27 cellular contexts compared by ENCODE assay signal in genomic region chrX:10265775-10266174, GRCh38.
"Had no signal": no experiment of that assay in that cellular context is flagged by ENCODE, and none has a peak within 500 bp of the region (broad histone marks: within the 10 kb centered on the region; RNA-seq: fewer than 3 reads in every experiment).

No MANE protein-coding gene starts in this region.

- ATAC-seq: left colon; left lung; lower lobe of right lung; naive thymus-derived CD8-positive, alpha-beta T cell; pancreas; right cardiac atrium; sciatic nerve had no signal

- H3K4me1 Mint-ChIP-seq: immature natural killer cell; naive thymus-derived CD8-positive, alpha-beta T cell; nephron had no signal

- H3K27ac Mint-ChIP-seq: immature natural killer cell; naive thymus-derived CD8-positive, alpha-beta T cell; nephron had no signal

- H3K36me3 Mint-ChIP-seq: immature natural killer cell had no signal

- H3K4me3 Mint-ChIP-seq: immature natural killer cell; naive thymus-derived CD8-positive, alpha-beta T cell; nephron; neural crest cell had no signal

- DNase-seq: hypothalamus; immature natural killer cell; kidney; left colon; left lung; lower lobe of right lung; mammary epithelial cell; mesenchymal stem cell; naive thymus-derived CD8-positive, alpha-beta T cell; nucleus accumbens; pancreas; posterior cingulate gyrus; retina; right cardiac atrium; stimulated activated CD4-positive, alpha-beta T cell treated with anti-CD3 and anti-CD28 coated beads, Interleukin-12 subunit alpha, Interleukin-12 subunit beta, amount 100 ng/mL, for 4 hours; stimulated activated CD4-positive, alpha-beta T cell treated with anti-CD3 and anti-CD28 coated beads, Interleukin-15, amount 100 ng/mL, for 24 hours; stimulated activated CD4-positive, alpha-beta T cell treated with anti-CD3 and anti-CD28 coated beads, Interleukin-2, amount 100 ng/mL, for 24 hours; stimulated activated CD4-positive, alpha-beta T cell treated with anti-CD3 and anti-CD28 coated beads, Interleukin-4, amount 100 ng/mL, for 1 hour; stimulated activated naive CD4-positive, alpha-beta T cell; stomach; testis; thyroid gland; transverse colon; upper lobe of left lung had no signal
